ENCODE assay signal across 1 cellular context in genomic region chr3:50150863-50151686, GRCh38.
TF ChIP-seq lines count a peak whose summit lies in the region.

No MANE protein-coding gene starts in this region.

TF ChIP-seq in HepG2, 621 proteins besides CTCF, POLR2A, EP300 and RAD21 (continued from another document and continues in another):
- 0 out of 2 replicates have a peak, but pooled peaks have one; percentile 62 for TF ChIP-seq SNAPC4 (CRISPR knock-in tag; IDR thresholded peaks at IDR 0.05)
- 0 out of 2 replicates have a peak, but pooled peaks have one; percentile 47 for TF ChIP-seq PCBP1 (IDR thresholded peaks at IDR 0.05; ENCODE audit: borderline replicate concordance, low read depth, low read length)
- TF ChIP-seq ARID5B (CRISPR knock-in tag; IDR thresholded peaks at IDR 0.05), result no peak
- no peak for TF ChIP-seq EZH2 (conservative IDR thresholded peaks at IDR 0.05; ENCODE audit: low read depth, low read length)
- peak; percentile 44; the same call in 1 of the 2 replicates for TF ChIP-seq YEATS4 (CRISPR knock-in tag; IDR thresholded peaks at IDR 0.05; ENCODE audit: borderline replicate concordance)
- peak; percentile 47; the same call in 1 of the 2 replicates for TF ChIP-seq FOXO1 (CRISPR knock-in tag; IDR thresholded peaks at IDR 0.05)
- TF ChIP-seq HNRNPL (IDR thresholded peaks at IDR 0.05; ENCODE audit: low read depth, low read length), result peak; percentile 57; the same call in 1 of the 2 replicates
- no peak for TF ChIP-seq ZNF136 (CRISPR knock-in tag; IDR thresholded peaks at IDR 0.05; ENCODE audit: low read depth)
- TF ChIP-seq ZNF33B (CRISPR knock-in tag; IDR thresholded peaks at IDR 0.05), result peak; percentile 60; the same call in 1 of the 2 replicates
- TF ChIP-seq MEF2D (CRISPR knock-in tag; IDR thresholded peaks at IDR 0.05), result 0 out of 2 replicates have a peak, but pooled peaks have one; percentile 16
- peak; percentile 18; the same call in 1 of the 2 replicates for TF ChIP-seq PITX1 (CRISPR knock-in tag; IDR thresholded peaks at IDR 0.05)
- no peak for TF ChIP-seq IKZF4 (CRISPR knock-in tag; IDR thresholded peaks at IDR 0.05; ENCODE audit: borderline replicate concordance, low read depth, not compliant biosample characterization)
- 0 out of 2 replicates have a peak, but pooled peaks have one; percentile 79 for TF ChIP-seq GZF1 (CRISPR knock-in tag; IDR thresholded peaks at IDR 0.05)
- TF ChIP-seq TCF12 (IDR thresholded peaks at IDR 0.05), result no peak
- TF ChIP-seq TCF12 (CRISPR knock-in tag; IDR thresholded peaks at IDR 0.05), result no peak
- peak; percentile 52; the same call in 1 of the 2 replicates for TF ChIP-seq ZNF609 (CRISPR knock-in tag; IDR thresholded peaks at IDR 0.05; ENCODE audit: borderline replicate concordance)
- TF ChIP-seq HOXA3 (CRISPR knock-in tag; IDR thresholded peaks at IDR 0.05), result 0 out of 2 replicates have a peak, but pooled peaks have one; percentile 22
- TF ChIP-seq EEA1 (CRISPR knock-in tag; IDR thresholded peaks at IDR 0.05; ENCODE audit: borderline replicate concordance), result 0 out of 2 replicates have a peak, but pooled peaks have one; percentile 45
- TF ChIP-seq SAP130 (CRISPR knock-in tag; IDR thresholded peaks at IDR 0.05; ENCODE audit: low read depth), result no peak
- TF ChIP-seq HDAC2 (CRISPR knock-in tag; IDR thresholded peaks at IDR 0.05), result peak; percentile 26; the same call in 1 of the 2 replicates
- peak; percentile 61; the same call in 1 of the 2 replicates for TF ChIP-seq ZNF788 (CRISPR knock-in tag; IDR thresholded peaks at IDR 0.05; ENCODE audit: borderline replicate concordance)
- no peak for TF ChIP-seq FOXP1 (IDR thresholded peaks at IDR 0.05)
- TF ChIP-seq FOXP1 (CRISPR knock-in tag; IDR thresholded peaks at IDR 0.05), result no peak
- TF ChIP-seq RFXANK (CRISPR knock-in tag; IDR thresholded peaks at IDR 0.05), result no peak
- peak; percentile 12; the same call in 1 of the 2 replicates for TF ChIP-seq ZBTB7B (CRISPR knock-in tag; IDR thresholded peaks at IDR 0.05)
- TF ChIP-seq PREB (CRISPR knock-in tag; IDR thresholded peaks at IDR 0.05), result no peak
- TF ChIP-seq ZNF563 (CRISPR knock-in tag; IDR thresholded peaks at IDR 0.05), result no peak
- TF ChIP-seq RBFOX2 (IDR thresholded peaks at IDR 0.05; ENCODE audit: low read depth, low read length), result 0 out of 2 replicates have a peak, but pooled peaks have one; percentile 27
- no peak for TF ChIP-seq ZNF709 (CRISPR knock-in tag; IDR thresholded peaks at IDR 0.05)
- TF ChIP-seq RFXAP (CRISPR knock-in tag; IDR thresholded peaks at IDR 0.05; ENCODE audit: borderline replicate concordance), result peak; percentile 47; the same call in 1 of the 2 replicates
- TF ChIP-seq ZNF235 (CRISPR knock-in tag; IDR thresholded peaks at IDR 0.05; ENCODE audit: borderline replicate concordance), result no peak
- TF ChIP-seq HMG20B (CRISPR knock-in tag; conservative IDR thresholded peaks at IDR 0.05), result no peak
- TF ChIP-seq RBM39 (IDR thresholded peaks at IDR 0.05; ENCODE audit: low read depth, low read length, poor library complexity, severe bottlenecking), result no peak
- no peak for TF ChIP-seq AFF4 (CRISPR knock-in tag; IDR thresholded peaks at IDR 0.05)
- TF ChIP-seq ZNF768 (CRISPR knock-in tag; IDR thresholded peaks at IDR 0.05), result 0 out of 2 replicates have a peak, but pooled peaks have one; percentile 7
- peak; percentile 54; the same call in 1 of the 2 replicates for TF ChIP-seq ZNF550 (CRISPR knock-in tag; IDR thresholded peaks at IDR 0.05; ENCODE audit: borderline replicate concordance)
- 0 out of 2 replicates have a peak, but pooled peaks have one; percentile 16 for TF ChIP-seq THAP9 (CRISPR knock-in tag; IDR thresholded peaks at IDR 0.05; ENCODE audit: borderline replicate concordance)
